In genomic region chr5:168985454-168985853, GRCh38 we compare ENCODE assay signal across 24 cellular contexts.
"Had no signal": no experiment of that assay in that cellular context is flagged by ENCODE, and none has a peak within 500 bp of the region (broad histone marks: within the 10 kb centered on the region; RNA-seq: fewer than 3 reads in every experiment).

No MANE protein-coding gene starts in this region.

- DNase-seq: IMR-90, Karpas-422, KG1, MG63, NCI-H1092 treated with DMSO at 0.1 percent for 48 hours, NCI-H1436, NCI-H187, NCI-H2029, NCI-H2081 treated with DMSO at 0.1 percent for 48 hours, NCI-H2171, NCI-H226, NCI-H446, NCI-H510A, NCI-H524 treated with DMSO at 0.1 percent for 48 hours, NCI-H69, NCI-H774, OCI-M1, PC-9, Peyer's patch, SHP77 treated with DMSO at 0.1 percent for 48 hours, SJCRH30 had no signal

- H3K4me3 ChIP-seq: MG63, PC-9, Peyer's patch, SJCRH30 had no signal

- FAIRE-seq: HepG2 had no signal

- H3K27ac ChIP-seq: PC-9, Peyer's patch, SJCRH30 had no signal

- H3K4me1 ChIP-seq: Peyer's patch, SJCRH30 had no signal

- H3K4me2 ChIP-seq: PC-9 had no signal

- H3K27me3 ChIP-seq: MG63, Peyer's patch had no signal

- H3K36me3 ChIP-seq: MG63, Peyer's patch, SJCRH30 had no signal

- H2AFZ ChIP-seq: PC-9 had no signal

- H3K9me3 ChIP-seq: Peyer's patch, SJCRH30 had no signal

- ATAC-seq: HepG2, Right ventricle myocardium inferior, SK-N-SH treated with all-trans-retinoic acid at 6 μM for 48 hours had no signal
